In the genomic region with DNA sequence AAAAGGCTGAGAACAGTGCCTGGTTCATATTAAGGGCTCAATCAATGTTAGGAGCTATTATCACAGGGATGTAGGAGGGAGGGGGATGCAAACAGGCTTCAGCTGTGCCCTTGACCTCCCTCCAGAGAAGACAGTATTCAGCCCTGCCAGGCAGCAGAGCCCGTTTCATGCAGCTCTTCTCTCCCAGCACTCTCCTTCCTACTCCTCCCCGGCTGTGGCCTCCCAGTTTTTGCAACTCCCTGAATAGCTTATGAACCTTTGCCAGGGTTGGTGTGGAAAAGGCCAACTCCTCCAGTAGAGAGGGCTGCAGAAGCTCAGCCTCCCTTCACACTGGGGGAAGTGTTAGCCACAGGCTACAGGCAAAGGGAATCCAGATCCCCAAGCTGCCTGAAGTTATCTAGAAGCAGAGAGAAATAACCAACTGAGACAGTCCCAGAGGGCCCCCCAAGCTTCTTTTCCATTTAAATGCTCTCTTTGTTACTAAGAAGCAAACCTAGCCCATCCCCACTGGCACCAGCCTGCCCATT, we compare ENCODE assay signal across 17 cellular contexts. TPM values are rescaled to one million over a fixed set of nuclear protein-coding genes. Genes with fewer than 3 reads are reported as not detected.
DNase-seq lines count a peak whose midpoint lies in the region; ATAC-seq and TF ChIP-seq lines count a peak whose summit lies in the region.
"Had no signal": no experiment of that assay in that cellular context is flagged by ENCODE, and none has a peak within 500 bp of the region (broad histone marks: within the 10 kb centered on the region; RNA-seq: fewer than 3 reads in every experiment).

No MANE protein-coding gene starts in this region.

- peak; percentile 48 for ATAC-seq in left lung
- ATAC-seq in naive thymus-derived CD4-positive, alpha-beta T cell: no peak
- ATAC-seq in stimulated activated naive CD8-positive, alpha-beta T cell treated with anti-CD3 and anti-CD28 coated beads, Interleukin-15, Interleukin-2, amounts not matched to agents 100 U/mL and 50 U/mL, for 24 hours: no peak
- ATAC-seq: body of pancreas had no signal

- CTCF ChIA-PET in naive thymus-derived CD4-positive, alpha-beta T cell (lab: Charles Lee): no interaction called here

- H3K27me3 ChIP-seq in left lung: no peaks in the 10 kb centered on the region
- no peaks in the 10 kb centered on the region for H3K27me3 ChIP-seq in naive thymus-derived CD4-positive, alpha-beta T cell (ENCODE audit: control insufficient read depth in 2 of 2, insufficient read depth in 2 of 2, low read length in 2 of 2)
- H3K27me3 ChIP-seq: body of pancreas, MG63, transverse colon had no signal

- no peak overlapping the region for H3K27ac Mint-ChIP-seq in type B pancreatic cell
- H3K27ac Mint-ChIP-seq in naive thymus-derived CD4-positive, alpha-beta T cell: no peak overlapping the region
- H3K27ac Mint-ChIP-seq: CD14-positive monocyte had no signal

- DNase-seq in NCI-H2227 (lab: John Stamatoyannopoulos, UW; ENCODE audit: unreplicated experiment) (peak; percentile 29), fibroblast of pulmonary artery (ENCODE audit: low read depth) (peak; percentile 79), left lung (no peak), type B pancreatic cell (ENCODE audit: extremely low spot score, unreplicated experiment) (peak; percentile 50), NCI-H1417 (lab: John Stamatoyannopoulos, UW) (no peak), SIG-M5 treated with dmso at 0.1 percent for 504 hours (lab: John Stamatoyannopoulos, UW; ENCODE audit: unreplicated experiment) (no peak)
- no peak for DNase-seq in naive thymus-derived CD4-positive, alpha-beta T cell
- no peak for DNase-seq in stimulated activated naive CD8-positive, alpha-beta T cell treated with anti-CD3 and anti-CD28 coated beads, Interleukin-15, Interleukin-2, amounts not matched to agents 100 U/mL and 50 U/mL, for 24 hours
- DNase-seq: activated gamma-delta T cell treated with Interleukin-2 at 50 U/mL for 16 hours, EL, kidney glomerular epithelial cell, MG63, transverse colon had no signal

- no peaks in the 10 kb centered on the region for H3K36me3 Mint-ChIP-seq in type B pancreatic cell
- no peaks in the 10 kb centered on the region for H3K36me3 Mint-ChIP-seq in naive thymus-derived CD4-positive, alpha-beta T cell
- H3K36me3 Mint-ChIP-seq: CD14-positive monocyte had no signal

- H3K4me1 Mint-ChIP-seq in type B pancreatic cell (ENCODE audit: unreplicated experiment): peaks cover 4% of the 10 kb centered on the region
- peaks cover 0 to 4% (median 0%) of the 10 kb centered on the region in 7 donors for H3K4me1 Mint-ChIP-seq in naive thymus-derived CD4-positive, alpha-beta T cell
- H3K4me1 Mint-ChIP-seq: CD14-positive monocyte had no signal

- H3K4me3 ChIP-seq in fibroblast of pulmonary artery (replicated peaks; ENCODE audit: low read depth, low read length) (no peak overlapping the region), left lung (no peak overlapping the region)
- H3K4me3 ChIP-seq in naive thymus-derived CD4-positive, alpha-beta T cell (ENCODE audit: low read length): no peak overlapping the region
- H3K4me3 ChIP-seq: body of pancreas, MG63, transverse colon had no signal

- H3K9me3 Mint-ChIP-seq in type B pancreatic cell: no peaks in the 10 kb centered on the region
- H3K9me3 Mint-ChIP-seq in naive thymus-derived CD4-positive, alpha-beta T cell: peaks cover 0 to 5% (median 0%) of the 10 kb centered on the region in 11 donors

- intact Hi-C loops in left lung (cut with DNase I): no loop called here
- intact Hi-C loops in naive thymus-derived CD4-positive, alpha-beta T cell (cut with micrococcal nuclease): no loop called here

- H3K27me3 Mint-ChIP-seq in type B pancreatic cell: no peaks in the 10 kb centered on the region
- H3K27me3 Mint-ChIP-seq in naive thymus-derived CD4-positive, alpha-beta T cell: no peaks in the 10 kb centered on the region

- POLR2A ChIA-PET in naive thymus-derived CD4-positive, alpha-beta T cell (lab: Charles Lee): no interaction called here

- H3K9me3 ChIP-seq in left lung: no peaks in the 10 kb centered on the region
- no peaks in the 10 kb centered on the region for H3K9me3 ChIP-seq in naive thymus-derived CD4-positive, alpha-beta T cell (ENCODE audit: control insufficient read depth in 2 of 3, low read length in 3 of 3)
- H3K9me3 ChIP-seq: body of pancreas, MG63, transverse colon had no signal

- TF ChIP-seq CTCF in fibroblast of pulmonary artery (IDR thresholded peaks at IDR 0.05; ENCODE audit: low read length, missing control alignments) (no peak), left lung (IDR thresholded peaks at IDR 0.05) (no peak), type B pancreatic cell (conservative IDR thresholded peaks at IDR 0.05) (no peak)

- no peaks in the 10 kb centered on the region for H3K36me3 ChIP-seq in left lung
- H3K36me3 ChIP-seq in naive thymus-derived CD4-positive, alpha-beta T cell (ENCODE audit: control insufficient read depth in 2 of 3, insufficient read depth in 3 of 3, low read length in 3 of 3): no peaks in the 10 kb centered on the region
- H3K36me3 ChIP-seq: MG63, transverse colon had no signal

- no peaks in the 10 kb centered on the region for H3K4me1 ChIP-seq in left lung
- H3K4me1 ChIP-seq in naive thymus-derived CD4-positive, alpha-beta T cell (ENCODE audit: control insufficient read depth in 2 of 2, insufficient read depth in 2 of 2, low read length in 2 of 2): no peaks in the 10 kb centered on the region
- H3K4me1 ChIP-seq: body of pancreas, transverse colon had no signal

- no peak overlapping the region for H3K27ac ChIP-seq in left lung
- no peak overlapping the region for H3K27ac ChIP-seq in naive thymus-derived CD4-positive, alpha-beta T cell (ENCODE audit: low read depth, low read length)
- H3K27ac ChIP-seq: body of pancreas, transverse colon had no signal

- no peak overlapping the region for H3K4me3 Mint-ChIP-seq in type B pancreatic cell
- no peak overlapping the region for H3K4me3 Mint-ChIP-seq in naive thymus-derived CD4-positive, alpha-beta T cell
- H3K4me3 Mint-ChIP-seq: CD14-positive monocyte had no signal

RNA-seq across cellular contexts. Expression of a gene that starts 31.7 kb away (rescaled TPM):
- total RNA-seq in left lung (1 to 10 TPM; 1.0 to 6.9 TPM), type B pancreatic cell (ENCODE audit: low replicate concordance) (1.0 and 1.2 TPM in 2 replicates)
- under 1 TPM in 1 of 5 experiments, not detected in 4; 0.10 TPM for total RNA-seq in naive thymus-derived CD4-positive, alpha-beta T cell
- polyA plus RNA-seq in naive thymus-derived CD4-positive, alpha-beta T cell: not detected
- total RNA-seq: body of pancreas, transverse colon had no signal
- polyA plus RNA-seq: CD14-positive monocyte had no signal

RNA-seq across cellular contexts. Expression of a gene that starts 52.3 kb away (rescaled TPM):
- 1 to 10 TPM; 2.6 to 2.9 TPM for total RNA-seq in left lung
- total RNA-seq in type B pancreatic cell (ENCODE audit: low replicate concordance): 1.2 and 6.8 TPM in 2 replicates
- total RNA-seq in naive thymus-derived CD4-positive, alpha-beta T cell: under 1 TPM in 3 of 5 experiments, not detected in 2; 0.13 to 0.82 (median 0.29) TPM
- not detected for polyA plus RNA-seq in naive thymus-derived CD4-positive, alpha-beta T cell
- total RNA-seq: renal cortical epithelial cell, SK-MEL-5 had no signal
- polyA plus RNA-seq: CD14-positive monocyte had no signal

Comparison
In these comparisons a context has a peak if more than half of its experiments do, and no peak if none do; other contexts are left out.
1. DNase-seq: peak in NCI-H2227 (single experiment), fibroblast of pulmonary artery (single experiment) and type B pancreatic cell (single experiment); none in left lung (0 of 2), naive thymus-derived CD4-positive, alpha-beta T cell (0 of 9), stimulated activated naive CD8-positive, alpha-beta T cell treated with anti-CD3 and anti-CD28 coated beads, Interleukin-15, Interleukin-2, amounts not matched to agents 100 U/mL and 50 U/mL, for 24 hours (single experiment), NCI-H1417 (0 of 3) and SIG-M5 treated with dmso at 0.1 percent for 504 hours (single experiment).